ENCODE assay signal across 11 cellular contexts in the genomic region with DNA sequence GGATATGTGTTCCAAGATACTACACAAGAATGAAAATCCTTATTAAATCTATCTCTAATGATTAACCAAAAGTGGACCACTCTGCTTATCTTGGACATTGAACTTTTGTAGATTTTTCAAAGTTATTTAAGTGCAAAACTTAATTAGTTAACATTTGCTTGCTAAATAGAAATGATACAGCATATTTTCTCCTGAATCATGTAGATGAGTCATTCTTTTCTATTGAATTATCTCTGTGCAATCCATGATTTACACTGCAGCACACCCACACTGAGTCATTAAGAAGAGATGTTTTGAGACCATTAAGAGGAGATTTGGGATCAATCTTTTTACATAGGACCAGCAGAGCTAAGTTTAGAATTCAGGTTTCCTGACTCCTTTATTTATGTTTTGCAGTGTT. TPM values are rescaled to one million over a fixed set of nuclear protein-coding genes. Genes with fewer than 3 reads are reported as not detected.
A peak's percentile ranks its signal among the peaks of the same experiment; 100 is the strongest.
DNase-seq lines count a peak whose midpoint lies in the region; ATAC-seq, FAIRE-seq and TF ChIP-seq lines count a peak whose summit lies in the region.
"Had no signal": no experiment of that assay in that cellular context is flagged by ENCODE, and none has a peak within 500 bp of the region (broad histone marks: within the 10 kb centered on the region; RNA-seq: fewer than 3 reads in every experiment).

No MANE protein-coding gene starts in this region.

- DNase-seq in ACHN (peak; percentile 76), LHCN-M2 (ENCODE audit: low read depth) (peak; percentile 89), K562 (ENCODE audit: extremely low read depth in 1 of 4, low spot score in 3 of 4) (peak in 2 of 4 experiments; percentile 24 to 25), left lobe of liver (ENCODE audit: low spot score) (no peak), prostate gland (ENCODE audit: low spot score) (no peak), NCI-H345 (lab: John Stamatoyannopoulos, UW) (no peak)
- DNase-seq: activated CD8-positive, alpha-beta memory T cell treated with anti-CD3 and anti-CD28 coated beads for 24 hours; COR-L47; testis had no signal

- no peak overlapping the region for H2AFZ ChIP-seq in K562 (ENCODE audit: low read depth, low read length)

- no peaks in the 10 kb centered on the region for H3K9me1 ChIP-seq in K562 (ENCODE audit: control insufficient read depth, insufficient read depth, low read length)

- H3K4me2 ChIP-seq in K562 (ENCODE audit: insufficient read depth, low read length) = no peak overlapping the region

- no peaks in the 10 kb centered on the region for H3K79me2 ChIP-seq in K562 (ENCODE audit: control insufficient read depth, insufficient read depth, low read length)

- ATAC-seq in K562 = no peak
- ATAC-seq in left lobe of liver = peak; percentile 73
- ATAC-seq in HG02571 (IDR thresholded peaks at IDR 0.05; ENCODE audit: unreplicated experiment) = no peak
- no peak for ATAC-seq in HG03196 (IDR thresholded peaks at IDR 0.05; ENCODE audit: unreplicated experiment)

- BruUV-seq in K562 (replicated peaks; lab: Mats Ljungman, UMichigan) = no TSS peak

- H3K9me3 ChIP-seq in K562 (replicated peaks; ENCODE audit: control insufficient read depth, insufficient read depth, low read depth, low read length) (no peaks in the 10 kb centered on the region), prostate gland (no peaks in the 10 kb centered on the region)
- H3K9me3 ChIP-seq: testis had no signal

- no peak for FAIRE-seq in K562 (lab: Jason Lieb, UNC)

- no peak for TF ChIP-seq POLR2A in K562 (conservative IDR thresholded peaks at IDR 0.05)
- TF ChIP-seq POLR2A in prostate gland (IDR thresholded peaks at IDR 0.05) = no peak

- H3K4me1 ChIP-seq in K562 (replicated peaks in 1 of 2; ENCODE audit: control insufficient read depth in 2 of 2, insufficient read depth in 2 of 2, low read length in 2 of 2) (no peaks in the 10 kb centered on the region; a peak in 1 of 5 replicates), prostate gland (replicated peaks) (no peaks in the 10 kb centered on the region)
- H3K4me1 ChIP-seq: testis had no signal

- H3K4me3 ChIP-seq in K562 (no peak overlapping the region), prostate gland (no peak overlapping the region)
- H3K4me3 ChIP-seq: testis had no signal

- TF ChIP-seq CTCF in K562 (IDR thresholded peaks at IDR 0.05 in 2 of 3, conservative IDR thresholded peaks at IDR 0.05 in 1 of 3; ENCODE audit: insufficient read depth in 2 of 3, low read depth in 1 of 3, low read length in 3 of 3) = no peak
- no peak for TF ChIP-seq CTCF in prostate gland (IDR thresholded peaks at IDR 0.05)

- no peak for TF ChIP-seq RAD21 in K562 (CRISPR knock-in tag; conservative IDR thresholded peaks at IDR 0.05 in 1 of 2, IDR thresholded peaks at IDR 0.05 in 1 of 2)

- H3K27ac ChIP-seq in K562 (ENCODE audit: extremely low read depth, low read depth, low read length) (no peak overlapping the region), prostate gland (no peak overlapping the region)
- H3K27ac ChIP-seq: testis had no signal

- POLR2A ChIA-PET in K562 (lab: Yijun Ruan, JAX) = no interaction called here

- CTCF ChIA-PET in K562 (lab: Yijun Ruan, JAX; ENCODE audit: low intra/inter-chr PET ratio) = no interaction called here

- H3K36me3 ChIP-seq in K562 (ENCODE audit: control insufficient read depth, insufficient read depth, low read length) (no peaks in the 10 kb centered on the region), prostate gland (no peaks in the 10 kb centered on the region)

- H3K9ac ChIP-seq in K562 (ENCODE audit: insufficient read depth in 1 of 2, low read depth in 2 of 2, low read length in 2 of 2) = no peak overlapping the region

- in situ Hi-C loops in ACHN (cut with HindIII; ENCODE audit: low pct_ligation_motif_present, low pct_unique_long_range_greater_than_20kb, low sequenced_read_pairs) (no loop called here), K562 (cut with MboI) (no loop called here)

- intact Hi-C loops in K562 (cut with micrococcal nuclease) = no loop called here
- intact Hi-C loops in prostate gland (cut with DNase I) = no loop called here

- no peaks in the 10 kb centered on the region for H3K27me3 ChIP-seq in K562 (ENCODE audit: control insufficient read depth in 2 of 2, insufficient read depth in 2 of 2, low read length in 2 of 2)
- no peaks in the 10 kb centered on the region for H3K27me3 ChIP-seq in prostate gland (replicated peaks; ENCODE audit: insufficient read depth)
- H3K27me3 ChIP-seq: testis had no signal

- TF ChIP-seq EP300 in K562 (IDR thresholded peaks at IDR 0.05; ENCODE audit: low read length) = peak; percentile 41; the same call in 1 of the 2 replicates

- no peaks in the 10 kb centered on the region for H4K20me1 ChIP-seq in K562 (replicated peaks; ENCODE audit: control insufficient read depth, insufficient read depth, low read length)

TF ChIP-seq in K562, 482 proteins besides CTCF, POLR2A, EP300 and RAD21 (continues in another document):
- TF ChIP-seq MAFF (IDR thresholded peaks at IDR 0.05; ENCODE audit: low read length) (peak; percentile 86), NBN (IDR thresholded peaks at IDR 0.05; ENCODE audit: low read depth) (no peak), NCOA1 (IDR thresholded peaks at IDR 0.05; ENCODE audit: low read depth) (no peak)

RNA-seq across cellular contexts. Expression of a gene that starts 6.6 kb away (rescaled TPM):
- total RNA-seq in LHCN-M2 (2014; rRNA removed) (0.34 and 0.58 TPM in 2 replicates), K562 (2014; rRNA removed) (0.05 and 0.24 TPM in 2 replicates), K562 (2014; rRNA removed; fragmentation: Illumina TruSeq; extraction: Trizol) (0.11 and 0.19 TPM in 2 replicates), K562 (2015; rRNA removed; fragmentation: Illumina TruSeq; extraction: Trizol) (0.11 and 0.18 TPM in 2 replicates), K562 (2021) (0.11 and 0.34 TPM in 2 replicates), left lobe of liver (254 TPM), prostate gland (under 1 TPM; 0.14 to 0.74 TPM)
- 0.10 TPM for polyA plus RNA-seq in LHCN-M2 (2012)
- 0.86 and 1.1 TPM in 2 replicates for total RNA-seq in K562 (2011; cell fraction: chromatin; rRNA removed; ENCODE audit: low replicate concordance)
- 0.13 and 0.17 TPM in 2 replicates for total RNA-seq in K562 (2011; cell fraction: nucleolus; rRNA removed)
- total RNA-seq in K562 (2011; cell fraction: nucleoplasm; rRNA removed) = 0.07 TPM in 1 of 2 replicates, not detected in the other
- polyA plus RNA-seq in K562 (2011; rRNA removed) (0.14 and 0.22 TPM in 2 replicates), K562 (2014; fragmentation: Illumina TruSeq; extraction: Trizol) (0.09 and 0.17 TPM in 2 replicates), K562 (2014; fragmentation: Nextera tagmentation; extraction: Ambion mirVana) (under 1 TPM in 1 of 2 experiments, not detected in 1; 0.03 TPM), K562 (2014; rRNA removed) (0.04 TPM in 1 of 2 replicates, not detected in the other)
- 0.16 and 0.21 TPM in 2 replicates for polyA plus RNA-seq in K562 (2011; cell fraction: cytosol; rRNA removed)
- 0.60 and 0.66 TPM in 2 replicates for polyA plus RNA-seq in K562 (2011; cell fraction: nucleus; rRNA removed)
- 0.07 and 0.08 TPM in 2 replicates for polyA plus RNA-seq in K562 (2012)
- polyA minus RNA-seq in K562 (2011; rRNA and poly(A)+ RNA removed) = 0.21 and 0.39 TPM in 2 replicates
- 2.1 and 2.8 TPM in 2 replicates for polyA minus RNA-seq in K562 (2011; cell fraction: cytosol; rRNA and poly(A)+ RNA removed)
- polyA minus RNA-seq in K562 (2011; cell fraction: nucleus; rRNA and poly(A)+ RNA removed) = 0.67 and 0.81 TPM in 2 replicates

RNA-seq across cellular contexts. Expression of a gene that starts 43.8 kb away (rescaled TPM):
- total RNA-seq in LHCN-M2 (2014; rRNA removed) (18.9 and 20.6 TPM in 2 replicates), K562 (2014; rRNA removed) (16.7 and 23.4 TPM in 2 replicates), K562 (2014; rRNA removed; fragmentation: Illumina TruSeq; extraction: Trizol) (32.3 and 34.7 TPM in 2 replicates), K562 (2015; rRNA removed; fragmentation: Illumina TruSeq; extraction: Trizol) (27.3 and 30.3 TPM in 2 replicates), K562 (2021) (18.6 and 21.6 TPM in 2 replicates), left lobe of liver (15.9 TPM), prostate gland (10 to 100 TPM; 18.4 to 27.3 TPM)
- polyA plus RNA-seq in LHCN-M2 (2012) = 9.9 TPM
- total RNA-seq in K562 (2011; cell fraction: chromatin; rRNA removed; ENCODE audit: low replicate concordance) = 16.0 and 22.1 TPM in 2 replicates
- total RNA-seq in K562 (2011; cell fraction: nucleolus; rRNA removed) = 7.2 and 11.4 TPM in 2 replicates
- total RNA-seq in K562 (2011; cell fraction: nucleoplasm; rRNA removed) = 13.0 and 13.9 TPM in 2 replicates
- polyA plus RNA-seq in K562 (2011; rRNA removed) (38.8 and 49.0 TPM in 2 replicates), K562 (2014; fragmentation: Illumina TruSeq; extraction: Trizol) (30.1 and 34.7 TPM in 2 replicates), K562 (2014; fragmentation: Nextera tagmentation; extraction: Ambion mirVana) (10 to 100 TPM; 47.5 to 69.3 TPM), K562 (2014; rRNA removed) (35.4 and 36.0 TPM in 2 replicates)
- polyA plus RNA-seq in K562 (2011; cell fraction: cytosol; rRNA removed) = 14.0 and 27.7 TPM in 2 replicates
- 14.7 and 19.7 TPM in 2 replicates for polyA plus RNA-seq in K562 (2011; cell fraction: nucleus; rRNA removed)
- polyA plus RNA-seq in K562 (2012) = 17.6 and 26.0 TPM in 2 replicates
- 30.4 and 40.7 TPM in 2 replicates for polyA minus RNA-seq in K562 (2011; rRNA and poly(A)+ RNA removed)
- 9.6 and 11.0 TPM in 2 replicates for polyA minus RNA-seq in K562 (2011; cell fraction: cytosol; rRNA and poly(A)+ RNA removed)
- 9.3 and 17.5 TPM in 2 replicates for polyA minus RNA-seq in K562 (2011; cell fraction: nucleus; rRNA and poly(A)+ RNA removed)

RNA-seq across cellular contexts. Expression of a gene that starts 43.9 kb away (rescaled TPM):
- total RNA-seq in LHCN-M2 (2014; rRNA removed) = 37.7 and 39.0 TPM in 2 replicates
- polyA plus RNA-seq in LHCN-M2 (2012) = 18.8 TPM
- total RNA-seq in K562 (2011; cell fraction: chromatin; rRNA removed; ENCODE audit: low replicate concordance) = 12.4 and 24.7 TPM in 2 replicates
- total RNA-seq in K562 (2011; cell fraction: nucleolus; rRNA removed) = 10.5 and 11.8 TPM in 2 replicates
- 16.9 and 26.6 TPM in 2 replicates for total RNA-seq in K562 (2011; cell fraction: nucleoplasm; rRNA removed)
- total RNA-seq in K562 (2014; rRNA removed) = 18.2 and 20.0 TPM in 2 replicates
- 23.7 and 25.4 TPM in 2 replicates for total RNA-seq in K562 (2014; rRNA removed; fragmentation: Illumina TruSeq; extraction: Trizol)
- 18.1 and 19.1 TPM in 2 replicates for total RNA-seq in K562 (2015; rRNA removed; fragmentation: Illumina TruSeq; extraction: Trizol)
- 26.5 and 28.2 TPM in 2 replicates for total RNA-seq in K562 (2021)
- polyA plus RNA-seq in K562 (2011; rRNA removed) = 19.1 and 23.9 TPM in 2 replicates
- 9.2 and 12.2 TPM in 2 replicates for polyA plus RNA-seq in K562 (2011; cell fraction: cytosol; rRNA removed)
- 15.9 and 17.6 TPM in 2 replicates for polyA plus RNA-seq in K562 (2011; cell fraction: nucleus; rRNA removed)
- 22.1 and 23.4 TPM in 2 replicates for polyA plus RNA-seq in K562 (2012)
- polyA plus RNA-seq in K562 (2014; fragmentation: Illumina TruSeq; extraction: Trizol) = 24.4 and 25.7 TPM in 2 replicates
- 10 to 100 TPM; 44.4 to 45.1 TPM for polyA plus RNA-seq in K562 (2014; fragmentation: Nextera tagmentation; extraction: Ambion mirVana)
- polyA plus RNA-seq in K562 (2014; rRNA removed) = 15.0 and 17.4 TPM in 2 replicates
- 16.1 and 23.9 TPM in 2 replicates for polyA minus RNA-seq in K562 (2011; rRNA and poly(A)+ RNA removed)
- 9.1 and 12.5 TPM in 2 replicates for polyA minus RNA-seq in K562 (2011; cell fraction: cytosol; rRNA and poly(A)+ RNA removed)
- polyA minus RNA-seq in K562 (2011; cell fraction: nucleus; rRNA and poly(A)+ RNA removed) = 5.3 and 6.4 TPM in 2 replicates
- 22.1 TPM for total RNA-seq in left lobe of liver
- 10 to 100 TPM; 36.5 to 41.2 TPM for total RNA-seq in prostate gland

Comparison
In these comparisons a context has a peak if more than half of its experiments do, and no peak if none do; other contexts are left out.
1. DNase-seq: peak in ACHN (single experiment) and LHCN-M2 (single experiment); none in left lobe of liver (single experiment), prostate gland (single experiment) and NCI-H345 (single experiment).
2. RNA of a gene that starts 6.6 kb away (total RNA-seq): 254 TPM in left lobe of liver (single experiment); 0.14 to 0.74 TPM in prostate gland, 0.34 to 0.58 TPM in LHCN-M2 and 0.05 to 1.1 TPM in K562; every median in the first group is over 100 times any median in the second.